Comparison of ENCODE assay signal across 1 cellular context in genomic region chr10:102713814-102714620, GRCh38.
A peak's percentile ranks its signal among the peaks of the same experiment; 100 is the strongest.
TF ChIP-seq lines count a peak whose summit lies in the region.

Gene ARL3, minus strand, starts transcription at chr10:102714397. Its CDS starts 122 bp downstream, at chr10:102714275.

TF ChIP-seq in GM12878, 131 proteins besides CTCF, POLR2A, EP300 and RAD21 (continued from another document and continues in another):
- no peak for TF ChIP-seq ZNF687 (IDR thresholded peaks at IDR 0.05)
- TF ChIP-seq RBBP5 (conservative IDR thresholded peaks at IDR 0.05): no peak
- TF ChIP-seq CBFB (IDR thresholded peaks at IDR 0.05; ENCODE audit: low read depth): peak; percentile 53; the same call in 1 of the 2 replicates
- 0 out of 2 replicates have a peak, but pooled peaks have one; percentile 17 for TF ChIP-seq HCFC1 (IDR thresholded peaks at IDR 0.05; ENCODE audit: low read length)
- TF ChIP-seq USF1 (IDR thresholded peaks at IDR 0.05; ENCODE audit: borderline replicate concordance, extremely low read length, insufficient read depth, low read depth, low read length): peak; percentile 84
- peak; percentile 87 for TF ChIP-seq RAD51 (IDR thresholded peaks at IDR 0.05)
- TF ChIP-seq TCF7 (IDR thresholded peaks at IDR 0.05; ENCODE audit: borderline replicate concordance): no peak
- TF ChIP-seq HDGF (IDR thresholded peaks at IDR 0.05): peak; percentile 75; the same call in 1 of the 2 replicates
- 0 out of 2 replicates have a peak, but pooled peaks have one; percentile 32 for TF ChIP-seq MLLT1 (IDR thresholded peaks at IDR 0.05)
- TF ChIP-seq RB1 (IDR thresholded peaks at IDR 0.05; ENCODE audit: borderline replicate concordance): no peak; the same call in 1 of the 2 replicates
- TF ChIP-seq ZBED1 (IDR thresholded peaks at IDR 0.05; ENCODE audit: borderline replicate concordance): no peak
- peak; percentile 82 for TF ChIP-seq NKRF (conservative IDR thresholded peaks at IDR 0.05)
- no peak; the same call in 1 of the 2 replicates for TF ChIP-seq ZNF207 (IDR thresholded peaks at IDR 0.05; ENCODE audit: borderline replicate concordance)
- TF ChIP-seq GATAD2B (conservative IDR thresholded peaks at IDR 0.05; ENCODE audit: low read depth): peak; percentile 91
- TF ChIP-seq PML (IDR thresholded peaks at IDR 0.05; ENCODE audit: low read length): 0 out of 2 replicates have a peak, but pooled peaks have one; percentile 32
- TF ChIP-seq YY1 (IDR thresholded peaks at IDR 0.05; ENCODE audit: low read depth, low read length): peak; percentile 82; the same call in 1 of the 2 replicates
- no peak for TF ChIP-seq KLF5 (IDR thresholded peaks at IDR 0.05; ENCODE audit: partially characterized antibody)
- no peak for TF ChIP-seq ZNF24 (IDR thresholded peaks at IDR 0.05)
- TF ChIP-seq CHD4 (IDR thresholded peaks at IDR 0.05): no peak
- peak in 1 of 2 experiments; percentile 57 for TF ChIP-seq IKZF2 (IDR thresholded peaks at IDR 0.05)
- TF ChIP-seq POLR2AphosphoS5 (IDR thresholded peaks at IDR 0.05; ENCODE audit: low read length): peak; percentile 13; the same call in 1 of the 2 replicates
- TF ChIP-seq ASH2L (IDR thresholded peaks at IDR 0.05; ENCODE audit: borderline replicate concordance, low read depth): peak; percentile 67; the same call in 1 of the 2 replicates
- TF ChIP-seq ZBTB4 (CRISPR knock-in tag; IDR thresholded peaks at IDR 0.05): no peak
- TF ChIP-seq BACH1 (IDR thresholded peaks at IDR 0.05; ENCODE audit: borderline replicate concordance): peak; percentile 43
- no peak for TF ChIP-seq TCF3 (IDR thresholded peaks at IDR 0.05; ENCODE audit: borderline replicate concordance, insufficient read depth, low read depth, low read length)
- no peak for TF ChIP-seq HDAC6 (IDR thresholded peaks at IDR 0.05; ENCODE audit: unreplicated experiment)
- no peak for TF ChIP-seq TCF12 (IDR thresholded peaks at IDR 0.05; ENCODE audit: low read depth, low read length)
- TF ChIP-seq FOXK2 (IDR thresholded peaks at IDR 0.05): no peak
- 0 out of 4 replicates have a peak, but pooled peaks of 1 of the 2 experiments have one; percentile 11 for TF ChIP-seq SRF (IDR thresholded peaks at IDR 0.05; ENCODE audit: low read depth in 2 of 2, low read length in 2 of 2)
- peak; percentile 66 for TF ChIP-seq TAF1 (IDR thresholded peaks at IDR 0.05; ENCODE audit: borderline replicate concordance, low read depth, low read length)
- peak; percentile 100 for TF ChIP-seq NFXL1 (IDR thresholded peaks at IDR 0.05; ENCODE audit: borderline replicate concordance)
- 0 out of 2 replicates have a peak, but pooled peaks have one; percentile 24 for TF ChIP-seq REST (IDR thresholded peaks at IDR 0.05; ENCODE audit: low read depth, low read length)
- no peak for TF ChIP-seq FOXM1 (IDR thresholded peaks at IDR 0.05; ENCODE audit: low read depth, low read length)
- TF ChIP-seq SMAD5 (IDR thresholded peaks at IDR 0.05; ENCODE audit: low read depth): no peak
- TF ChIP-seq RFX5 (IDR thresholded peaks at IDR 0.05; ENCODE audit: low read depth, low read length): no peak
- TF ChIP-seq KAT2A (conservative IDR thresholded peaks at IDR 0.05; ENCODE audit: control insufficient read depth, low read depth, low read length): no peak
- TF ChIP-seq FOS (IDR thresholded peaks at IDR 0.05; ENCODE audit: borderline replicate concordance, extremely low read depth, insufficient read length): no peak
- TF ChIP-seq KDM1A (IDR thresholded peaks at IDR 0.05; ENCODE audit: borderline replicate concordance): no peak
- no peak for TF ChIP-seq CBX3 (IDR thresholded peaks at IDR 0.05; ENCODE audit: borderline replicate concordance, low read depth)
- TF ChIP-seq LARP7 (IDR thresholded peaks at IDR 0.05): peak; percentile 62; the same call in 1 of the 2 replicates
- no peak for TF ChIP-seq HSF1 (IDR thresholded peaks at IDR 0.05; ENCODE audit: low read depth, low read length)
- no peak; a peak in 1 of 4 replicates for TF ChIP-seq ETV6 (conservative IDR thresholded peaks at IDR 0.05 in 1 of 2, IDR thresholded peaks at IDR 0.05 in 1 of 2; ENCODE audit: borderline replicate concordance in 1 of 2, low read depth in 1 of 2)
- TF ChIP-seq SPI1 (IDR thresholded peaks at IDR 0.05; ENCODE audit: borderline replicate concordance, insufficient read depth, low read depth, low read length): no peak
- no peak; the same call in 1 of the 2 replicates for TF ChIP-seq RUNX3 (IDR thresholded peaks at IDR 0.05; ENCODE audit: low read length)
- no peak for TF ChIP-seq PAX5 (IDR thresholded peaks at IDR 0.05; ENCODE audit: borderline replicate concordance, low read depth, low read length)
- peak; percentile 55; the same call in 1 of the 2 replicates for TF ChIP-seq CHD2 (IDR thresholded peaks at IDR 0.05; ENCODE audit: borderline replicate concordance, low read depth, low read length)
- TF ChIP-seq ATF7 (IDR thresholded peaks at IDR 0.05; ENCODE audit: low read depth): no peak
- peak; percentile 65 to 100 for TF ChIP-seq EGR1 (IDR thresholded peaks at IDR 0.05; ENCODE audit: borderline replicate concordance in 1 of 2, low read depth in 2 of 2, low read length in 2 of 2)
